In the genomic region with DNA sequence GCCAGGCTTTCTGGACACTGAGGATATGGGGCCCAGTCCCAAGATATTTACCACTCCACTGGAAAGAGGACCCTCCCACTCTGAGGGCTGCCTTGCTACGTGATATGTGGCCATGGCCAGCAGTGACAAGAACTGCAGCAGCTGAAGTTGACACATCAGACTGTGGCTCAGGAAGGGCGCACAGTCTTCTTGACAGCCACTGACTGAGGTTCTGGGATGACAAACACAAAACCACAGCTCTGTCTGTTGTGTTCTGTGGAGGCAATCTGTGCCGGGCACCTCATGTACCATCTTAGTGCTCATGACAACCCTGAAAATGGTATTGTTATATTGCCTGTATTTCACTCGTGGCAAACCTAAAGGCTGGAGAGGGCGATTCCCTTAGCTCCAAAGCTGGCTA, we compare ENCODE assay signal across 5 cellular contexts. TPM values are rescaled to one million over a fixed set of nuclear protein-coding genes. Genes with fewer than 3 reads are reported as not detected.
"Had no signal": no experiment of that assay in that cellular context is flagged by ENCODE, and none has a peak within 500 bp of the region (broad histone marks: within the 10 kb centered on the region; RNA-seq: fewer than 3 reads in every experiment).

No MANE protein-coding gene starts in this region.

- DNase-seq: H9, HCEC 1CT, IMR-90 had no signal

- H3K4me3 ChIP-seq: GM23338, K562 had no signal

- H3K9me3 Mint-ChIP-seq: GM23338, H9 had no signal

- H3K4me3 Mint-ChIP-seq: GM23338, H9 had no signal

- H2AFZ ChIP-seq: GM23338 had no signal

- H3K4me2 ChIP-seq: GM23338 had no signal

- ATAC-seq: GM23338, K562 had no signal

- H3K27ac Mint-ChIP-seq: GM23338, H9 had no signal

RNA-seq across cellular contexts. Expression of a gene that starts 16.9 kb away (rescaled TPM):
- total RNA-seq: K562 had no signal
- polyA plus RNA-seq: IMR-90 had no signal
